Comparison of ENCODE assay signal across 16 cellular contexts in the genomic region with DNA sequence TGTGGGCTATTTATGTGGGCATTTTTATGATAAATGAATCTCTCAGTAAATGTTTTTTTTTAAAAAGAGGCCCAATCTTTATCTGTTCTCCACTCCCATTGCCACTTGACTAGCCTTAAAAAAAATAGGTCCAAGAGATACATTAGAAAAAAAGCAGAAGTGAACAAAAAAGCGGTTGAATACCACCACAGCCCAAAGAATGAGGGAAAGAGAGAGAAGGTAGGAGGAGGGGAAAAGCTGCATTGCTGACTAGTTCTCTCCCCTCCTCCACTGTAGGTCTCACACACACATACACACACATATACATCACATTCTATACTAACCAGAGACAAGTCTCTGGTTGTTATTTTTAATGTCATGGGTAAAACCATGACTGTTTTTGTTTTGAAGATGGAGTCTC.
DNase-seq lines count a peak whose midpoint lies in the region; ATAC-seq and TF ChIP-seq lines count a peak whose summit lies in the region.
"Had no signal": no experiment of that assay in that cellular context is flagged by ENCODE, and none has a peak within 500 bp of the region (broad histone marks: within the 10 kb centered on the region; RNA-seq: fewer than 3 reads in every experiment).

No MANE protein-coding gene starts in this region.

- H4K20me1 ChIP-seq in OCI-LY3 (ENCODE audit: insufficient read depth, low read length): no peaks in the 10 kb centered on the region

- no peaks in the 10 kb centered on the region for H3K79me2 ChIP-seq in OCI-LY3 (ENCODE audit: low read length)

- peak; percentile 61 to 65 for DNase-seq in AML-193 (lab: John Stamatoyannopoulos, UW)
- no peak for DNase-seq in NCI-H2029 (lab: John Stamatoyannopoulos, UW)
- no peak for DNase-seq in mucosa of descending colon
- DNase-seq in NCI-H226: no peak
- no peak for DNase-seq in NCI-H1092 treated with DMSO at 0.1 percent for 48 hours (lab: John Stamatoyannopoulos, UW)
- DNase-seq: activated CD4-positive, alpha-beta T cell treated with anti-CD3 and anti-CD28 coated beads for 4 hours; kidney; ovary; stimulated activated CD4-positive, alpha-beta T cell treated with anti-CD3 and anti-CD28 coated beads, Interleukin-12 subunit alpha, Interleukin-12 subunit beta, amount 100 ng/mL, for 4 hours; SW 1271 had no signal

- ATAC-seq in GM19395 (IDR thresholded peaks at IDR 0.05; ENCODE audit: unreplicated experiment): peak; percentile 72
- ATAC-seq in HG03159 (IDR thresholded peaks at IDR 0.05; ENCODE audit: unreplicated experiment): peak; percentile 58
- no peak for ATAC-seq in mucosa of descending colon

- H3K4me1 ChIP-seq in OCI-LY3 (ENCODE audit: low read length) (peaks cover 32% of the 10 kb centered on the region), mucosa of descending colon (ENCODE audit: low read depth) (no peaks in the 10 kb centered on the region)
- H3K4me1 ChIP-seq: HAP-1 had no signal

- TF ChIP-seq CTCF in OCI-LY3 (IDR thresholded peaks at IDR 0.05; ENCODE audit: low read depth, low read length) (no peak), mucosa of descending colon (IDR thresholded peaks at IDR 0.05) (no peak)

- peak overlapping the region; percentile 8; the same call in 1 of the 2 replicates for H3K4me2 ChIP-seq in OCI-LY3 (ENCODE audit: low read length)

- H3K27ac ChIP-seq in OCI-LY3 (ENCODE audit: low read length): 0 out of 2 replicates have a peak overlapping the region, but pooled peaks have one; percentile 60
- H3K27ac ChIP-seq: 22Rv1, ovary, thoracic aorta had no signal

- H3K9ac ChIP-seq in OCI-LY3 (ENCODE audit: low read length): no peak overlapping the region

- H3K4me3 ChIP-seq in OCI-LY3 (ENCODE audit: low read length) (no peak overlapping the region), mucosa of descending colon (no peak overlapping the region)
- H3K4me3 ChIP-seq: HAP-1, ovary, thoracic aorta had no signal

- intact Hi-C loops in mucosa of descending colon (cut with DNase I, micrococcal nuclease): no loop called here

- no peaks in the 10 kb centered on the region for H3K27me3 ChIP-seq in OCI-LY3 (ENCODE audit: low read depth, low read length)
- H3K27me3 ChIP-seq: ovary had no signal

- H3K36me3 ChIP-seq in OCI-LY3 (replicated peaks; ENCODE audit: low read depth, low read length) (peaks cover 13% of the 10 kb centered on the region), mucosa of descending colon (ENCODE audit: low read depth) (no peaks in the 10 kb centered on the region)
- H3K36me3 ChIP-seq: ovary had no signal

- H2AFZ ChIP-seq in OCI-LY3 (ENCODE audit: low read depth, low read length): no peak overlapping the region

- no peaks in the 10 kb centered on the region for H3K9me3 ChIP-seq in OCI-LY3 (ENCODE audit: insufficient read depth, low read length)
- no peaks in the 10 kb centered on the region for H3K9me3 ChIP-seq in mucosa of descending colon
- H3K9me3 ChIP-seq: HAP-1, ovary, thoracic aorta had no signal

Comparison
In these comparisons a context has a peak if more than half of its experiments do, and no peak if none do; other contexts are left out.
1. DNase-seq: peak in AML-193 (2 of 2); none in NCI-H2029 (single experiment), mucosa of descending colon (0 of 3), NCI-H226 (single experiment) and NCI-H1092 treated with DMSO at 0.1 percent for 48 hours (single experiment).